ENCODE assay signal across 2 cellular contexts in genomic region chr2:59173325-59173724, GRCh38.
TF ChIP-seq lines count a peak whose summit lies in the region.

No MANE protein-coding gene starts in this region.

TF ChIP-seq in HepG2, 621 proteins besides CTCF, POLR2A, EP300 and RAD21:
- TF ChIP-seq RFX1 (IDR thresholded peaks at IDR 0.05) (no peak), REPIN1 (CRISPR knock-in tag; IDR thresholded peaks at IDR 0.05; ENCODE audit: borderline replicate concordance, low read depth) (no peak), USF2 (IDR thresholded peaks at IDR 0.05; ENCODE audit: low read depth, low read length) (peak; percentile 46; the same call in 1 of the 2 replicates), USF2 (CRISPR knock-in tag; IDR thresholded peaks at IDR 0.05; ENCODE audit: borderline replicate concordance) (no peak), RAD51 (IDR thresholded peaks at IDR 0.05; ENCODE audit: borderline replicate concordance) (peak; percentile 55; the same call in 1 of the 2 replicates), MAFK (conservative IDR thresholded peaks at IDR 0.05 in 1 of 2, IDR thresholded peaks at IDR 0.05 in 1 of 2; ENCODE audit: low read length in 2 of 2) (0 out of 4 replicates have a peak, but pooled peaks of 1 of the 2 experiments have one; percentile 4), SETDB1 (CRISPR knock-in tag; IDR thresholded peaks at IDR 0.05; ENCODE audit: borderline replicate concordance) (no peak)

TF ChIP-seq in K562, 482 proteins besides CTCF, POLR2A, EP300 and RAD21:
- no peak for TF ChIP-seq ZNF431 (CRISPR knock-in tag; IDR thresholded peaks at IDR 0.05)
- TF ChIP-seq, protein P1, sequence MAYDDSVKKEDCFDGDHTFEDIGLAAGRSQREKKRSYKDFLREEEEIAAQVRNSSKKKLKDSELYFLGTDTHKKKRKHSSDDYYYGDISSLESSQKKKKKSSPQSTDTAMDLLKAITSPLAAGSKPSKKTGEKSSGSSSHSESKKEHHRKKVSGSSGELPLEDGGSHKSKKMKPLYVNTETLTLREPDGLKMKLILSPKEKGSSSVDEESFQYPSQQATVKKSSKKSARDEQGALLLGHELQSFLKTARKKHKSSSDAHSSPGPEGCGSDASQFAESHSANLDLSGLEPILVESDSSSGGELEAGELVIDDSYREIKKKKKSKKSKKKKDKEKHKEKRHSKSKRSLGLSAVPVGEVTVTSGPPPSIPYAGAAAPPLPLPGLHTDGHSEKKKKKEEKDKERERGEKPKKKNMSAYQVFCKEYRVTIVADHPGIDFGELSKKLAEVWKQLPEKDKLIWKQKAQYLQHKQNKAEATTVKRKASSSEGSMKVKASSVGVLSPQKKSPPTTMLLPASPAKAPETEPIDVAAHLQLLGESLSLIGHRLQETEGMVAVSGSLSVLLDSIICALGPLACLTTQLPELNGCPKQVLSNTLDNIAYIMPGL (CRISPR knock-in tag; IDR thresholded peaks at IDR 0.05), result no peak
- TF ChIP-seq RAD51 (IDR thresholded peaks at IDR 0.05; ENCODE audit: borderline replicate concordance, low read depth), result peak; percentile 57; the same call in 1 of the 2 replicates
- TF ChIP-seq E2F1 (CRISPR knock-in tag; IDR thresholded peaks at IDR 0.05), result no peak
- no peak for TF ChIP-seq ZNF274 (IDR thresholded peaks at IDR 0.05; ENCODE audit: borderline replicate concordance, low read depth, low read length)
- TF ChIP-seq SRSF1 (IDR thresholded peaks at IDR 0.05; ENCODE audit: low read depth, low read length), result no peak
- TF ChIP-seq CSDE1 (IDR thresholded peaks at IDR 0.05), result no peak
- peak; percentile 65 for TF ChIP-seq TFE3 (CRISPR knock-in tag; IDR thresholded peaks at IDR 0.05)
